In the genomic region with DNA sequence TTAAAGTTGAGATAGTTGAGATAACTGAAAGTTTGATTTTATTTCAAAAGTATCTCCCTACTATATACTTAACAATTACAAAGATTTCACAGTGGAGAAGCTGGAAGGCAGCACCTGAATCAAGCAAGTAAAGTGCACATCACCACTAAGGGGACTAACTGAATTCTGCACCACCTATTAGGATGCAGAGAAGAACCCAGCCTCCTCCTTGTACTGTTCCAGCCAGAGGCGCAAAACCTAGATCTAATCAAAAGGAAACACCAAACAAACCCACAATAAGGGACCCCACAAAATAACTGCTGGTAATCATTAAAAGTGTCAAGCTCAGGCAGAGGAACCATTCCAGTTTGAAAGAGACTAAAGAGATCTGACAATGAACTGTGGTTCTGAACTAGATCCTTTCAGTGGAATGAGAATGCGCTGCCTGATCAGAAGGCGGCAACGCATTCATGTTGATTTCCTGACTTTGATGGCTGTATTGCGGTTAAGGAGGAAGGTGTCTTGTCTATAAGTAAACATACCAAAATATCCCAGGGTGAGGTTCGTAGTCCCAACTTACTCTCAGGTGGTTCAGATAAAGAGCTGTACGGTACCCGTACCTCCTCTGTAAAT, we compare ENCODE assay signal across 1 cellular context.
TF ChIP-seq lines count a peak whose summit lies in the region.

No MANE protein-coding gene starts in this region.

TF ChIP-seq in K562, 482 proteins besides CTCF, POLR2A, EP300 and RAD21:
- TF ChIP-seq, protein P1, sequence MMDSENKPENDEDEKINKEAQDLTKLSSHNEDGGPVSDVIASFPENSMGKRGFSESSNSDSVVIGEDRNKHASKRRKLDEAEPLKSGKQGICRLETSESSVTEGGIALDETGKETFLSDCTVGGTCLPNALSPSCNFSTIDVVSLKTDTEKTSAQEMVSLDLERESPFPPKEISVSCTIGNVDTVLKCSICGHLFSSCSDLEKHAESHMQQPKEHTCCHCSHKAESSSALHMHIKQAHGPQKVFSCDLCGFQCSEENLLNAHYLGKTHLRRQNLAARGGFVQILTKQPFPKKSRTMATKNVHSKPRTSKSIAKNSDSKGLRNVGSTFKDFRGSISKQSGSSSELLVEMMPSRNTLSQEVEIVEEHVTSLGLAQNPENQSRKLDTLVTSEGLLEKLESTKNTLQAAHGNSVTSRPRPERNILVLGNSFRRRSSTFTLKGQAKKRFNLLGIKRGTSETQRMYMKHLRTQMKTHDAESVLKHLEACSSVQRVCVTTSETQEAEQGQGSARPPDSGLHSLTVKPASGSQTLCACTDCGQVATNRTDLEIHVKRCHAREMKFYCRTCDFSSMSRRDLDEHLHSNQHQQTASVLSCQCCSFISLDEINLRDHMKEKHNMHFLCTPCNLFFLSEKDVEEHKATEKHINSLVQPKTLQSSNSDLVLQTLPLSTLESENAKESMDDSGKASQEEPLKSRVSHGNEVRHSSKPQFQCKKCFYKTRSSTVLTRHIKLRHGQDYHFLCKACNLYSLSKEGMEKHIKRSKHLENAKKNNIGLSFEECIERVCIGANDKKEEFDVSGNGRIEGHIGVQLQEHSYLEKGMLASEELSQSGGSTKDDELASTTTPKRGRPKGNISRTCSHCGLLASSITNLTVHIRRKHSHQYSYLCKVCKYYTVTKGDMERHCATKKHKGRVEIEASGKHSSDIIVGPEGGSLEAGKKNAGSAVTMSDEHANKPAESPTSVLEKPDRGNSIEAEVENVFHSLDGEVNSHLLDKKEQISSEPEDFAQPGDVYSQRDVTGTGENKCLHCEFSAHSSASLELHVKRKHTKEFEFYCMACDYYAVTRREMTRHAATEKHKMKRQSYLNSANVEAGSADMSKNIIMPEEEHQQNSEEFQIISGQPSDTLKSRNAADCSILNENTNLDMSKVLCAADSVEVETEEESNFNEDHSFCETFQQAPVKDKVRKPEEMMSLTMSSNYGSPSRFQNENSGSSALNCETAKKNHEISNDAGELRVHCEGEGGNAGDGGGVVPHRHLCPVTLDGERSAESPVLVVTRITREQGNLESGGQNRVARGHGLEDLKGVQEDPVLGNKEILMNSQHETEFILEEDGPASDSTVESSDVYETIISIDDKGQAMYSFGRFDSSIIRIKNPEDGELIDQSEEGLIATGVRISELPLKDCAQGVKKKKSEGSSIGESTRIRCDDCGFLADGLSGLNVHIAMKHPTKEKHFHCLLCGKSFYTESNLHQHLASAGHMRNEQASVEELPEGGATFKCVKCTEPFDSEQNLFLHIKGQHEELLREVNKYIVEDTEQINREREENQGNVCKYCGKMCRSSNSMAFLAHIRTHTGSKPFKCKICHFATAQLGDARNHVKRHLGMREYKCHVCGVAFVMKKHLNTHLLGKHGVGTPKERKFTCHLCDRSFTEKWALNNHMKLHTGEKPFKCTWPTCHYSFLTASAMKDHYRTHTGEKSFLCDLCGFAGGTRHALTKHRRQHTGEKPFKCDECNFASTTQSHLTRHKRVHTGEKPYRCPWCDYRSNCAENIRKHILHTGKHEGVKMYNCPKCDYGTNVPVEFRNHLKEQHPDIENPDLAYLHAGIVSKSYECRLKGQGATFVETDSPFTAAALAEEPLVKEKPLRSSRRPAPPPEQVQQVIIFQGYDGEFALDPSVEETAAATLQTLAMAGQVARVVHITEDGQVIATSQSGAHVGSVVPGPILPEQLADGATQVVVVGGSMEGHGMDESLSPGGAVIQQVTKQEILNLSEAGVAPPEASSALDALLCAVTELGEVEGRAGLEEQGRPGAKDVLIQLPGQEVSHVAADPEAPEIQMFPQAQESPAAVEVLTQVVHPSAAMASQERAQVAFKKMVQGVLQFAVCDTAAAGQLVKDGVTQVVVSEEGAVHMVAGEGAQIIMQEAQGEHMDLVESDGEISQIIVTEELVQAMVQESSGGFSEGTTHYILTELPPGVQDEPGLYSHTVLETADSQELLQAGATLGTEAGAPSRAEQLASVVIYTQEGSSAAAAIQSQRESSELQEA (IDR thresholded peaks at IDR 0.05; ENCODE audit: low read depth) = no peak
- TF ChIP-seq, protein P2, sequence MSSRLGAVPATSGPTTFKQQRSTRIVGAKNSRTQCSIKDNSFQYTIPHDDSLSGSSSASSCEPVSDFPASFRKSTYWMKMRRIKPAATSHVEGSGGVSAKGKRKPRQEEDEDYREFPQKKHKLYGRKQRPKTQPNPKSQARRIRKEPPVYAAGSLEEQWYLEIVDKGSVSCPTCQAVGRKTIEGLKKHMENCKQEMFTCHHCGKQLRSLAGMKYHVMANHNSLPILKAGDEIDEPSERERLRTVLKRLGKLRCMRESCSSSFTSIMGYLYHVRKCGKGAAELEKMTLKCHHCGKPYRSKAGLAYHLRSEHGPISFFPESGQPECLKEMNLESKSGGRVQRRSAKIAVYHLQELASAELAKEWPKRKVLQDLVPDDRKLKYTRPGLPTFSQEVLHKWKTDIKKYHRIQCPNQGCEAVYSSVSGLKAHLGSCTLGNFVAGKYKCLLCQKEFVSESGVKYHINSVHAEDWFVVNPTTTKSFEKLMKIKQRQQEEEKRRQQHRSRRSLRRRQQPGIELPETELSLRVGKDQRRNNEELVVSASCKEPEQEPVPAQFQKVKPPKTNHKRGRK (tag; IDR thresholded peaks at IDR 0.05) = no peak
- TF ChIP-seq ZNF75A (CRISPR knock-in tag; IDR thresholded peaks at IDR 0.05) (no peak), ZNF239 (CRISPR knock-in tag; IDR thresholded peaks at IDR 0.05) (no peak), MTF1 (CRISPR knock-in tag; IDR thresholded peaks at IDR 0.05; ENCODE audit: borderline replicate concordance) (no peak), ZNF24 (IDR thresholded peaks at IDR 0.05) (no peak), RNF2 (IDR thresholded peaks at IDR 0.05) (no peak)
- TF ChIP-seq, protein P3, sequence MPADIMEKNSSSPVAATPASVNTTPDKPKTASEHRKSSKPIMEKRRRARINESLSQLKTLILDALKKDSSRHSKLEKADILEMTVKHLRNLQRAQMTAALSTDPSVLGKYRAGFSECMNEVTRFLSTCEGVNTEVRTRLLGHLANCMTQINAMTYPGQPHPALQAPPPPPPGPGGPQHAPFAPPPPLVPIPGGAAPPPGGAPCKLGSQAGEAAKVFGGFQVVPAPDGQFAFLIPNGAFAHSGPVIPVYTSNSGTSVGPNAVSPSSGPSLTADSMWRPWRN (IDR thresholded peaks at IDR 0.05; ENCODE audit: low read depth) = no peak
- TF ChIP-seq, protein P4, sequence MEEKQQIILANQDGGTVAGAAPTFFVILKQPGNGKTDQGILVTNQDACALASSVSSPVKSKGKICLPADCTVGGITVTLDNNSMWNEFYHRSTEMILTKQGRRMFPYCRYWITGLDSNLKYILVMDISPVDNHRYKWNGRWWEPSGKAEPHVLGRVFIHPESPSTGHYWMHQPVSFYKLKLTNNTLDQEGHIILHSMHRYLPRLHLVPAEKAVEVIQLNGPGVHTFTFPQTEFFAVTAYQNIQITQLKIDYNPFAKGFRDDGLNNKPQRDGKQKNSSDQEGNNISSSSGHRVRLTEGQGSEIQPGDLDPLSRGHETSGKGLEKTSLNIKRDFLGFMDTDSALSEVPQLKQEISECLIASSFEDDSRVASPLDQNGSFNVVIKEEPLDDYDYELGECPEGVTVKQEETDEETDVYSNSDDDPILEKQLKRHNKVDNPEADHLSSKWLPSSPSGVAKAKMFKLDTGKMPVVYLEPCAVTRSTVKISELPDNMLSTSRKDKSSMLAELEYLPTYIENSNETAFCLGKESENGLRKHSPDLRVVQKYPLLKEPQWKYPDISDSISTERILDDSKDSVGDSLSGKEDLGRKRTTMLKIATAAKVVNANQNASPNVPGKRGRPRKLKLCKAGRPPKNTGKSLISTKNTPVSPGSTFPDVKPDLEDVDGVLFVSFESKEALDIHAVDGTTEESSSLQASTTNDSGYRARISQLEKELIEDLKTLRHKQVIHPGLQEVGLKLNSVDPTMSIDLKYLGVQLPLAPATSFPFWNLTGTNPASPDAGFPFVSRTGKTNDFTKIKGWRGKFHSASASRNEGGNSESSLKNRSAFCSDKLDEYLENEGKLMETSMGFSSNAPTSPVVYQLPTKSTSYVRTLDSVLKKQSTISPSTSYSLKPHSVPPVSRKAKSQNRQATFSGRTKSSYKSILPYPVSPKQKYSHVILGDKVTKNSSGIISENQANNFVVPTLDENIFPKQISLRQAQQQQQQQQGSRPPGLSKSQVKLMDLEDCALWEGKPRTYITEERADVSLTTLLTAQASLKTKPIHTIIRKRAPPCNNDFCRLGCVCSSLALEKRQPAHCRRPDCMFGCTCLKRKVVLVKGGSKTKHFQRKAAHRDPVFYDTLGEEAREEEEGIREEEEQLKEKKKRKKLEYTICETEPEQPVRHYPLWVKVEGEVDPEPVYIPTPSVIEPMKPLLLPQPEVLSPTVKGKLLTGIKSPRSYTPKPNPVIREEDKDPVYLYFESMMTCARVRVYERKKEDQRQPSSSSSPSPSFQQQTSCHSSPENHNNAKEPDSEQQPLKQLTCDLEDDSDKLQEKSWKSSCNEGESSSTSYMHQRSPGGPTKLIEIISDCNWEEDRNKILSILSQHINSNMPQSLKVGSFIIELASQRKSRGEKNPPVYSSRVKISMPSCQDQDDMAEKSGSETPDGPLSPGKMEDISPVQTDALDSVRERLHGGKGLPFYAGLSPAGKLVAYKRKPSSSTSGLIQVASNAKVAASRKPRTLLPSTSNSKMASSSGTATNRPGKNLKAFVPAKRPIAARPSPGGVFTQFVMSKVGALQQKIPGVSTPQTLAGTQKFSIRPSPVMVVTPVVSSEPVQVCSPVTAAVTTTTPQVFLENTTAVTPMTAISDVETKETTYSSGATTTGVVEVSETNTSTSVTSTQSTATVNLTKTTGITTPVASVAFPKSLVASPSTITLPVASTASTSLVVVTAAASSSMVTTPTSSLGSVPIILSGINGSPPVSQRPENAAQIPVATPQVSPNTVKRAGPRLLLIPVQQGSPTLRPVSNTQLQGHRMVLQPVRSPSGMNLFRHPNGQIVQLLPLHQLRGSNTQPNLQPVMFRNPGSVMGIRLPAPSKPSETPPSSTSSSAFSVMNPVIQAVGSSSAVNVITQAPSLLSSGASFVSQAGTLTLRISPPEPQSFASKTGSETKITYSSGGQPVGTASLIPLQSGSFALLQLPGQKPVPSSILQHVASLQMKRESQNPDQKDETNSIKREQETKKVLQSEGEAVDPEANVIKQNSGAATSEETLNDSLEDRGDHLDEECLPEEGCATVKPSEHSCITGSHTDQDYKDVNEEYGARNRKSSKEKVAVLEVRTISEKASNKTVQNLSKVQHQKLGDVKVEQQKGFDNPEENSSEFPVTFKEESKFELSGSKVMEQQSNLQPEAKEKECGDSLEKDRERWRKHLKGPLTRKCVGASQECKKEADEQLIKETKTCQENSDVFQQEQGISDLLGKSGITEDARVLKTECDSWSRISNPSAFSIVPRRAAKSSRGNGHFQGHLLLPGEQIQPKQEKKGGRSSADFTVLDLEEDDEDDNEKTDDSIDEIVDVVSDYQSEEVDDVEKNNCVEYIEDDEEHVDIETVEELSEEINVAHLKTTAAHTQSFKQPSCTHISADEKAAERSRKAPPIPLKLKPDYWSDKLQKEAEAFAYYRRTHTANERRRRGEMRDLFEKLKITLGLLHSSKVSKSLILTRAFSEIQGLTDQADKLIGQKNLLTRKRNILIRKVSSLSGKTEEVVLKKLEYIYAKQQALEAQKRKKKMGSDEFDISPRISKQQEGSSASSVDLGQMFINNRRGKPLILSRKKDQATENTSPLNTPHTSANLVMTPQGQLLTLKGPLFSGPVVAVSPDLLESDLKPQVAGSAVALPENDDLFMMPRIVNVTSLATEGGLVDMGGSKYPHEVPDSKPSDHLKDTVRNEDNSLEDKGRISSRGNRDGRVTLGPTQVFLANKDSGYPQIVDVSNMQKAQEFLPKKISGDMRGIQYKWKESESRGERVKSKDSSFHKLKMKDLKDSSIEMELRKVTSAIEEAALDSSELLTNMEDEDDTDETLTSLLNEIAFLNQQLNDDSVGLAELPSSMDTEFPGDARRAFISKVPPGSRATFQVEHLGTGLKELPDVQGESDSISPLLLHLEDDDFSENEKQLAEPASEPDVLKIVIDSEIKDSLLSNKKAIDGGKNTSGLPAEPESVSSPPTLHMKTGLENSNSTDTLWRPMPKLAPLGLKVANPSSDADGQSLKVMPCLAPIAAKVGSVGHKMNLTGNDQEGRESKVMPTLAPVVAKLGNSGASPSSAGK (IDR thresholded peaks at IDR 0.05) = no peak
